ENCODE assay signal across 24 cellular contexts in genomic region chr1:51253691-51254090, GRCh38. TPM values are rescaled to one million over a fixed set of nuclear protein-coding genes. Genes with fewer than 3 reads are reported as not detected.
A peak's percentile ranks its signal among the peaks of the same experiment; 100 is the strongest.
DNase-seq lines count a peak whose midpoint lies in the region; ATAC-seq, FAIRE-seq and TF ChIP-seq lines count a peak whose summit lies in the region.
"Had no signal": no experiment of that assay in that cellular context is flagged by ENCODE, and none has a peak within 500 bp of the region (broad histone marks: within the 10 kb centered on the region; RNA-seq: fewer than 3 reads in every experiment).

No MANE protein-coding gene starts in this region.

- DNase-seq in HepG2 (ENCODE audit: low spot score) (no peak), right lobe of liver (no peak), bronchial epithelial cell (ENCODE audit: low read depth) (peak; percentile 34), fibroblast of mammary gland (ENCODE audit: low read depth) (peak; percentile 66)
- no peak for DNase-seq in stimulated activated effector memory CD8-positive, alpha-beta T cell treated with anti-CD3 and anti-CD28 coated beads, Interleukin-12 subunit alpha, Interleukin-12 subunit beta, amount 100 ng/mL, for 72 hours (ENCODE audit: low spot score in 2 of 2)
- DNase-seq: 8988T; Calu3; CD8-positive, alpha-beta memory T cell; GF-D8; H9; Kasumi-1; NCI-H1092 treated with DMSO at 0.1 percent for 48 hours; NCI-H1436 treated with DMSO at 0.1 percent for 48 hours; NCI-H1930; NCI-H510A; NCI-H748 treated with DMSO at 0.1 percent for 48 hours; PC-9; RPMI8226; SHP77 had no signal

- H3K27ac Mint-ChIP-seq in stimulated activated effector memory CD8-positive, alpha-beta T cell treated with anti-CD3 and anti-CD28 coated beads, Interleukin-12 subunit alpha, Interleukin-12 subunit beta, amount 100 ng/mL, for 72 hours = no peak overlapping the region
- H3K27ac Mint-ChIP-seq: H9 had no signal

- H3K27me3 ChIP-seq in HepG2 (ENCODE audit: control insufficient read depth in 1 of 2, insufficient read depth in 2 of 2, low read length in 2 of 2) (no peaks in the 10 kb centered on the region), right lobe of liver (no peaks in the 10 kb centered on the region), bronchial epithelial cell (ENCODE audit: control insufficient read depth, insufficient read depth, low read length) (no peaks in the 10 kb centered on the region)

- POLR2A ChIA-PET in HepG2 (lab: Yijun Ruan, JAX) = no interaction called here

- TF ChIP-seq POLR2A in HepG2 (IDR thresholded peaks at IDR 0.05; ENCODE audit: insufficient read depth in 1 of 2, low read depth in 2 of 2, low read length in 2 of 2) = no peak
- TF ChIP-seq POLR2A in right lobe of liver (IDR thresholded peaks at IDR 0.05) = no peak

- H3K27ac ChIP-seq in HepG2 (ENCODE audit: extremely low read length, insufficient read depth, low read length) = no peak overlapping the region
- H3K27ac ChIP-seq in right lobe of liver = no peak overlapping the region
- H3K27ac ChIP-seq: C4-2B, PC-9 had no signal

- BruUV-seq in HepG2 (replicated peaks; lab: Mats Ljungman, UMichigan) = no TSS peak

- H3K36me3 ChIP-seq in HepG2 (replicated peaks in 1 of 2; ENCODE audit: control insufficient read depth in 1 of 2, insufficient read depth in 2 of 2, low read length in 2 of 2) (no peaks in the 10 kb centered on the region), right lobe of liver (no peaks in the 10 kb centered on the region), bronchial epithelial cell (ENCODE audit: control insufficient read depth, insufficient read depth, low read length) (no peaks in the 10 kb centered on the region)

- H3K4me1 ChIP-seq in HepG2 (ENCODE audit: insufficient read depth, low read length) (peaks cover 20% of the 10 kb centered on the region), right lobe of liver (peaks cover 0 to 16% (median 3%) of the 10 kb centered on the region in 4 donors)

- FAIRE-seq in HepG2 (lab: Jason Lieb, UNC) = no peak
- FAIRE-seq in bronchial epithelial cell (lab: Jason Lieb, UNC) = no peak
- FAIRE-seq: GM19239 had no signal

- no peak for TF ChIP-seq RAD21 in HepG2 (CRISPR knock-in tag; IDR thresholded peaks at IDR 0.05)

- no peak overlapping the region for H3K4me3 Mint-ChIP-seq in stimulated activated effector memory CD8-positive, alpha-beta T cell treated with anti-CD3 and anti-CD28 coated beads, Interleukin-12 subunit alpha, Interleukin-12 subunit beta, amount 100 ng/mL, for 72 hours
- H3K4me3 Mint-ChIP-seq: H9 had no signal

- no peak for TF ChIP-seq EP300 in HepG2 (IDR thresholded peaks at IDR 0.05; ENCODE audit: low read depth in 2 of 2, low read length in 2 of 2)
- no peak for TF ChIP-seq EP300 in HepG2 (CRISPR knock-in tag; IDR thresholded peaks at IDR 0.05; ENCODE audit: borderline replicate concordance)

- H3K79me2 ChIP-seq in HepG2 (ENCODE audit: insufficient read depth, low read length) = peaks cover 77% of the 10 kb centered on the region

- peaks cover 26% of the 10 kb centered on the region for H3K4me1 Mint-ChIP-seq in stimulated activated effector memory CD8-positive, alpha-beta T cell treated with anti-CD3 and anti-CD28 coated beads, Interleukin-12 subunit alpha, Interleukin-12 subunit beta, amount 100 ng/mL, for 72 hours

- CTCF ChIA-PET in HepG2 (lab: Yijun Ruan, JAX; ENCODE audit: low intra/inter-chr PET ratio, low total read pairs) = no interaction called here

- H3K4me2 ChIP-seq in HepG2 (ENCODE audit: low read depth, low read length) = no peak overlapping the region
- H3K4me2 ChIP-seq: PC-9 had no signal

- in situ Hi-C loops in HepG2 (cut with HindIII; ENCODE audit: extremely low pct_ligation_motif_present, low pct_unique_long_range_greater_than_20kb) = no loop called here

- H3K4me3 ChIP-seq in HepG2 (replicated peaks in 1 of 3; ENCODE audit: insufficient read depth in 1 of 3, low read depth in 2 of 3, low read length in 3 of 3) (no peak overlapping the region), right lobe of liver (no peak overlapping the region), bronchial epithelial cell (ENCODE audit: low read depth, low read length) (no peak overlapping the region), fibroblast of mammary gland (ENCODE audit: control insufficient read depth, low read depth, low read length) (no peak overlapping the region)
- H3K4me3 ChIP-seq: PC-9 had no signal

- ATAC-seq in HepG2 (no peak), right lobe of liver (no peak), GM21786 (IDR thresholded peaks at IDR 0.05; ENCODE audit: unreplicated experiment) (no peak), GM21717 (IDR thresholded peaks at IDR 0.05; ENCODE audit: unreplicated experiment) (no peak), GM21529 (IDR thresholded peaks at IDR 0.05; ENCODE audit: unreplicated experiment) (no peak)
- no peak for ATAC-seq in stimulated activated effector memory CD8-positive, alpha-beta T cell treated with anti-CD3 and anti-CD28 coated beads, Interleukin-12 subunit alpha, Interleukin-12 subunit beta, amount 100 ng/mL, for 72 hours

- TF ChIP-seq CTCF in HepG2 (CRISPR knock-in tag; IDR thresholded peaks at IDR 0.05) = no peak
- no peak for TF ChIP-seq CTCF in right lobe of liver (IDR thresholded peaks at IDR 0.05)
- TF ChIP-seq CTCF in bronchial epithelial cell (IDR thresholded peaks at IDR 0.05; ENCODE audit: insufficient read depth, low read length, severe bottlenecking) = no peak
- TF ChIP-seq CTCF in fibroblast of mammary gland (conservative IDR thresholded peaks at IDR 0.05; ENCODE audit: control insufficient read depth, insufficient read depth, low read depth, low read length) = no peak

- 95% methylated on average over 5 of the region's 5 CpGs for WGBS in HepG2 (ENCODE audit: low lambda C conversion rate)
- 89% methylated on average over 5 of the region's 5 CpGs for WGBS in right lobe of liver (ENCODE audit: insufficient coverage, low coverage, low lambda C conversion rate, missing lambda C conversion rate)

- H4K20me1 ChIP-seq in HepG2 (ENCODE audit: insufficient read depth, low read length) = peaks cover 38% of the 10 kb centered on the region

- intact Hi-C loops in HepG2 (cut with micrococcal nuclease; ENCODE audit: unreplicated experiment) = no loop called here
- intact Hi-C loops in right lobe of liver (cut with DNase I) = no loop called here

- H3K9me3 Mint-ChIP-seq in stimulated activated effector memory CD8-positive, alpha-beta T cell treated with anti-CD3 and anti-CD28 coated beads, Interleukin-12 subunit alpha, Interleukin-12 subunit beta, amount 100 ng/mL, for 72 hours = no peaks in the 10 kb centered on the region
- H3K9me3 Mint-ChIP-seq: CD8-positive, alpha-beta memory T cell; H9 had no signal

- H2AFZ ChIP-seq in HepG2 (ENCODE audit: low read length) = no peak overlapping the region
- H2AFZ ChIP-seq: PC-9 had no signal

- no peaks in the 10 kb centered on the region for H3K9me3 ChIP-seq in HepG2 (ENCODE audit: low read length)
- H3K9me3 ChIP-seq in right lobe of liver = no peaks in the 10 kb centered on the region

- no peak overlapping the region for H3K9ac ChIP-seq in HepG2 (ENCODE audit: insufficient read depth, low read depth, low read length)

- H3K36me3 Mint-ChIP-seq in stimulated activated effector memory CD8-positive, alpha-beta T cell treated with anti-CD3 and anti-CD28 coated beads, Interleukin-12 subunit alpha, Interleukin-12 subunit beta, amount 100 ng/mL, for 72 hours = peaks cover 6% of the 10 kb centered on the region

TF ChIP-seq in HepG2, 621 proteins besides CTCF, POLR2A, EP300 and RAD21:
- TF ChIP-seq NCOA2 (CRISPR knock-in tag; IDR thresholded peaks at IDR 0.05) (no peak), MBD4 (IDR thresholded peaks at IDR 0.05; ENCODE audit: borderline replicate concordance, low read length) (no peak), ZNF121 (CRISPR knock-in tag; IDR thresholded peaks at IDR 0.05) (0 out of 2 replicates have a peak, but pooled peaks have one; percentile 7)

RNA-seq across cellular contexts. Expression of gene RNF11, which starts 17.6 kb away (rescaled TPM):
- 41.2 and 49.0 TPM in 2 replicates for total RNA-seq in HepG2 (2016; rRNA removed; fragmentation: Illumina TruSeq; extraction: Trizol)
- total RNA-seq in HepG2 (2016; cell fraction: cytosol; rRNA removed; fragmentation: Illumina TruSeq; extraction: Trizol; ENCODE audit: low read depth) = 40.4 and 41.7 TPM in 2 replicates
- total RNA-seq in HepG2 (2016; cell fraction: insoluble cytoplasmic fraction; rRNA removed; fragmentation: Illumina TruSeq; extraction: Trizol) = 44.1 and 44.9 TPM in 2 replicates
- total RNA-seq in HepG2 (2016; cell fraction: membrane; rRNA removed; fragmentation: Illumina TruSeq; extraction: Trizol) = 108 and 109 TPM in 2 replicates
- total RNA-seq in HepG2 (2016; cell fraction: nucleus; rRNA removed; fragmentation: Illumina TruSeq; extraction: Trizol) = 14.6 and 15.0 TPM in 2 replicates
- polyA plus RNA-seq in HepG2 (2011; rRNA removed) = 41.1 and 48.8 TPM in 2 replicates
- 22.4 and 47.6 TPM in 2 replicates for polyA plus RNA-seq in HepG2 (2011; cell fraction: cytosol; rRNA removed)
- 9.7 and 20.8 TPM in 2 replicates for polyA plus RNA-seq in HepG2 (2011; cell fraction: nucleus; rRNA removed)
- 50.9 and 62.3 TPM in 2 replicates for polyA plus RNA-seq in HepG2 (2012)
- polyA plus RNA-seq in HepG2 (2016; cell fraction: cytosol; fragmentation: Illumina TruSeq; extraction: Trizol; ENCODE audit: low read depth) = 51.9 and 57.1 TPM in 2 replicates
- 45.2 and 55.5 TPM in 2 replicates for polyA plus RNA-seq in HepG2 (2016; cell fraction: insoluble cytoplasmic fraction; fragmentation: Illumina TruSeq; extraction: Trizol; ENCODE audit: low read depth)
- polyA plus RNA-seq in HepG2 (2016; cell fraction: membrane; fragmentation: Illumina TruSeq; extraction: Trizol; ENCODE audit: low read depth) = 101 and 102 TPM in 2 replicates
- polyA plus RNA-seq in HepG2 (2016; cell fraction: nucleus; fragmentation: Illumina TruSeq; extraction: Trizol; ENCODE audit: insufficient read depth, low read depth) = 23.0 and 30.8 TPM in 2 replicates
- 56.8 and 62.3 TPM in 2 replicates for polyA minus RNA-seq in HepG2 (2011; rRNA and poly(A)+ RNA removed; ENCODE audit: low replicate concordance)
- 36.2 and 53.5 TPM in 2 replicates for polyA minus RNA-seq in HepG2 (2011; cell fraction: cytosol; rRNA and poly(A)+ RNA removed)
- polyA minus RNA-seq in HepG2 (2011; cell fraction: nucleus; rRNA and poly(A)+ RNA removed) = 20.1 and 41.4 TPM in 2 replicates
- total RNA-seq in right lobe of liver = 10 to 100 TPM; 35.1 to 60.1 (median 50.0) TPM
- 94.0 and 184 TPM in 2 replicates for total RNA-seq in bronchial epithelial cell

Comparison
In these comparisons a context has a peak if more than half of its experiments do, and no peak if none do; other contexts are left out.
1. DNase-seq: peak in bronchial epithelial cell (single experiment) and fibroblast of mammary gland (single experiment); none in HepG2 (single experiment), right lobe of liver (0 of 3) and stimulated activated effector memory CD8-positive, alpha-beta T cell treated with anti-CD3 and anti-CD28 coated beads, Interleukin-12 subunit alpha, Interleukin-12 subunit beta, amount 100 ng/mL, for 72 hours (0 of 2).